23 cellular contexts compared by ENCODE assay signal in the genomic region with DNA sequence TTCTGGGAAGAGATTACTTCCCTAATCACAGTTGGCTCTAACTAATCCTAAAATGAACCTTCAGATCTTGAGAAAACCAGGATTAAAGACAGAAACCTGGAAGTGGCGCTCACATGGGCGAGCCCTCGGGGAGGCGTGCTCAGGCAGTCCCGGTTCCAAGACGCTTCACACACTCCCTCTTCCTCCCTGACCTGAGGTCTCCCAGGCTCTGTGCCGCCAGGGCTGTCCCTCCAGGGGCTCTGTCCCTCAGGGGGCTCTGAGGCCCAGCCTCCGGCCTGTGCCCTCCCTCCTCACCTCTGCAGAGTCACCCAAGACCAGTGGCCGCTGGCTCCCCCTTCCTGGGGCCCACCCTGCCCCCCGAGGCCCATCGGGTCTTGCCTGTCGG. TPM values are rescaled to one million over a fixed set of nuclear protein-coding genes. Genes with fewer than 3 reads are reported as not detected.
DNase-seq lines count a peak whose midpoint lies in the region; ATAC-seq, FAIRE-seq and TF ChIP-seq lines count a peak whose summit lies in the region.
"Had no signal": no experiment of that assay in that cellular context is flagged by ENCODE, and none has a peak within 500 bp of the region (broad histone marks: within the 10 kb centered on the region; RNA-seq: fewer than 3 reads in every experiment).

No MANE protein-coding gene starts in this region.

- no peak for TF ChIP-seq POLR2A in Peyer's patch (IDR thresholded peaks at IDR 0.05)

- no peak for ATAC-seq in HG03342 (IDR thresholded peaks at IDR 0.05; ENCODE audit: unreplicated experiment)
- no peak for ATAC-seq in SK-N-SH treated with all-trans-retinoic acid at 6 μM for 48 hours
- ATAC-seq: HCT116 had no signal

- H3K4me3 ChIP-seq in Peyer's patch (peak overlapping the region in 2 of 4 donors; percentile 18 to 28), esophagus (ENCODE audit: low read depth in 1 of 2, low read length in 2 of 2) (no peak overlapping the region), small intestine (ENCODE audit: low read depth in 1 of 2, low read length in 2 of 2) (peak overlapping the region in 1 of 2 donors; percentile 33)
- H3K4me3 ChIP-seq: A549, GM23248, MG63, PC-9, SJCRH30 had no signal

- DNase-seq in D341Med (ENCODE audit: low spot score) (peak; percentile 72), Peyer's patch (no peak), small intestine (no peak), NCI-H510A (lab: John Stamatoyannopoulos, UW) (no peak), COLO829 (ENCODE audit: low spot score) (no peak)
- DNase-seq: BE2C; Caco-2; CD4-positive, alpha-beta T cell; DMS153; GM23248; MG63; NCI-H1048; NCI-H1417 treated with DMSO at 0.1 percent for 48 hours; NCI-H187; NCI-H2107; SJCRH30 had no signal

- no peaks in the 10 kb centered on the region for H3K9me3 ChIP-seq in Peyer's patch
- H3K9me3 ChIP-seq in esophagus (ENCODE audit: control insufficient read depth in 2 of 2, insufficient read depth in 1 of 2, low read depth in 1 of 2, low read length in 1 of 2), result peaks cover 0 to 4% of the 10 kb centered on the region in 2 donors
- H3K9me3 ChIP-seq in small intestine (ENCODE audit: control insufficient read depth, low read depth), result no peaks in the 10 kb centered on the region
- H3K9me3 ChIP-seq: A549, BE2C, Caco-2, MG63, SJCRH30 had no signal

- no peak for TF ChIP-seq CTCF in Peyer's patch (IDR thresholded peaks at IDR 0.05)

- WGBS in esophagus, 2 donors, result 43 to 53% methylated on average over 12 of the region's 12 CpGs
- 51 to 69% (median 68%) methylated on average over 12 of the region's 12 CpGs for WGBS in small intestine, 3 donors

- no peak for FAIRE-seq in small intestine (lab: Jason Lieb, UNC)
- FAIRE-seq: A549, GM12891 had no signal

- H3K4me1 ChIP-seq in Peyer's patch (peaks cover 0 to 20% (median 0%) of the 10 kb centered on the region in 4 donors), esophagus (ENCODE audit: control insufficient read depth in 2 of 2, insufficient read depth in 2 of 2, low read length in 1 of 2) (peaks cover 5 to 37% of the 10 kb centered on the region in 2 donors), small intestine (ENCODE audit: control insufficient read depth in 2 of 2, insufficient read depth in 1 of 2, low read depth in 1 of 2, low read length in 1 of 2) (peaks cover 0 to 2% of the 10 kb centered on the region in 2 donors)
- H3K4me1 ChIP-seq: A549, BE2C, Caco-2, SJCRH30 had no signal

- H3K27me3 ChIP-seq in Peyer's patch (no peaks in the 10 kb centered on the region), esophagus (ENCODE audit: control insufficient read depth in 1 of 2, insufficient read depth in 2 of 2, low read length in 2 of 2) (no peaks in the 10 kb centered on the region), small intestine (ENCODE audit: control insufficient read depth in 2 of 2, insufficient read depth in 2 of 2, low read length in 2 of 2) (peaks cover 0 to 5% of the 10 kb centered on the region in 2 donors)
- H3K27me3 ChIP-seq: BE2C, MG63, SJCRH30 had no signal

- H3K36me3 ChIP-seq in Peyer's patch (peaks cover 0 to 4% (median 0%) of the 10 kb centered on the region in 3 donors), esophagus (ENCODE audit: control insufficient read depth in 2 of 2, insufficient read depth in 2 of 2, low read length in 1 of 2) (no peaks in the 10 kb centered on the region), small intestine (ENCODE audit: control insufficient read depth in 2 of 2, insufficient read depth in 2 of 2, low read length in 2 of 2) (peaks cover 0 to 4% of the 10 kb centered on the region in 2 donors)
- H3K36me3 ChIP-seq: BE2C, MG63, SJCRH30 had no signal

- H3K27ac ChIP-seq in Peyer's patch (peak overlapping the region in 3 of 4 donors; percentile 63 to 83 (median 78)), esophagus (ENCODE audit: low read depth in 2 of 2, low read length in 1 of 2) (peak overlapping the region; percentile 60 to 84), small intestine (ENCODE audit: low read depth in 1 of 2, low read length in 1 of 2) (peak overlapping the region; percentile 63 to 66)
- H3K27ac ChIP-seq: A549, GM23248, PC-9, SJCRH30 had no signal

TF ChIP-seq in SK-N-SH treated with all-trans-retinoic acid at 6 μM for 48 hours, 23 proteins besides CTCF, POLR2A, EP300 and RAD21:
- TF ChIP-seq ZC3H10 (CRISPR knock-in tag; IDR thresholded peaks at IDR 0.05) (no peak), ZNF70 (CRISPR knock-in tag; IDR thresholded peaks at IDR 0.05) (no peak), ZFP30 (CRISPR knock-in tag; IDR thresholded peaks at IDR 0.05) (no peak), ESRRG (CRISPR knock-in tag; IDR thresholded peaks at IDR 0.05) (no peak)

RNA-seq across cellular contexts. Expression of a gene that starts 10.2 kb away (rescaled TPM):
- 100 to 1,000 TPM in 3 of 4 donors, 10 to 100 TPM in 1; 16.5 to 320 (median 283) TPM for total RNA-seq in Peyer's patch
- polyA plus RNA-seq in esophagus (1 to 10 TPM; 1.9 to 4.4 TPM), small intestine (10 to 100 TPM; 24.1 to 51.7 (median 48.9) TPM)

Comparison
In these comparisons a context has a peak if more than half of its experiments do, and no peak if none do; other contexts are left out.
1. RNA of a gene that starts 10.2 kb away (polyA plus RNA-seq): 24.1 to 51.7 TPM in small intestine; 1.9 to 4.4 TPM in esophagus; every median in the first group is over 4 times any median in the second.
2. Peak in every context shown above with its lines, with median percentiles within 50 percentile points of each other: H3K27ac ChIP-seq.